8 cellular contexts compared by ENCODE assay signal in genomic region chr1:54249798-54250497, GRCh38. TPM values are rescaled to one million over a fixed set of nuclear protein-coding genes. Genes with fewer than 3 reads are reported as not detected.
DNase-seq lines count a peak whose midpoint lies in the region; ATAC-seq, FAIRE-seq and TF ChIP-seq lines count a peak whose summit lies in the region.

No MANE protein-coding gene starts in this region.

- H4K91ac ChIP-seq in H9 (ENCODE audit: insufficient read length, low read depth, low read length) = no peak overlapping the region

- H3K27ac ChIP-seq in H9 (ENCODE audit: insufficient read length, low read depth, low read length) (no peak overlapping the region), RWPE1 (peak overlapping the region; percentile 47), skeletal muscle tissue (ENCODE audit: low read depth, low read length) (peak overlapping the region; percentile 50)

- peaks cover 13 to 30% (median 20%) of the 10 kb centered on the region in 3 donors for H3K36me3 ChIP-seq in skeletal muscle tissue (ENCODE audit: control insufficient read depth in 3 of 3, insufficient read depth in 3 of 3, low read length in 3 of 3)

- WGBS in H9 (ENCODE audit: extremely low coverage, insufficient read length, low lambda C conversion rate) = no CpG with 5 or more reads among the region's 10 CpGs

- H3K9ac ChIP-seq in H9 (ENCODE audit: extremely low read depth, insufficient read length, low read length) (no peak overlapping the region), skeletal muscle tissue (ENCODE audit: low read depth in 1 of 3, low read length in 3 of 3) (no peak overlapping the region)

- H2BK12ac ChIP-seq in H9 (ENCODE audit: insufficient read length, low read depth, low read length) = no peak overlapping the region

- CTCF ChIA-PET in RWPE1 (lab: Yijun Ruan, JAX) = no interaction called here

- H3K4me1 ChIP-seq in H9 (ENCODE audit: insufficient read depth, low read length) (no peaks in the 10 kb centered on the region), skeletal muscle tissue (ENCODE audit: control insufficient read depth in 3 of 3, insufficient read depth in 3 of 3, low read length in 3 of 3) (peaks cover 6 to 43% (median 18%) of the 10 kb centered on the region in 3 donors)

- no peak overlapping the region for H2AK5ac ChIP-seq in H9 (ENCODE audit: insufficient read length, low read length)

- no peaks in the 10 kb centered on the region for H3K9me3 ChIP-seq in H9 (ENCODE audit: control insufficient read depth, low read depth, low read length)
- no peaks in the 10 kb centered on the region for H3K9me3 ChIP-seq in skeletal muscle tissue (ENCODE audit: control insufficient read depth in 3 of 3, low read length in 3 of 3)

- peaks cover 3% of the 10 kb centered on the region for H4K20me1 ChIP-seq in H9 (ENCODE audit: control insufficient read depth, insufficient read depth, insufficient read length)

- no peak overlapping the region for H3K4me3 ChIP-seq in skeletal muscle tissue (ENCODE audit: low read length in 3 of 3)

- H3K4me3 Mint-ChIP-seq in H9 = no peak overlapping the region

- H3K4me1 Mint-ChIP-seq in H9 = peaks cover 5 to 10% of the 10 kb centered on the region in 2 experiments; a peak in 2 of 4 replicates

- H3T11ph ChIP-seq in H9 (ENCODE audit: low read length) = no peak overlapping the region

- H3K27me3 ChIP-seq in H9 (ENCODE audit: insufficient read depth, low read length) (no peaks in the 10 kb centered on the region), skeletal muscle tissue (ENCODE audit: control insufficient read depth in 3 of 3, insufficient read depth in 3 of 3, low read length in 3 of 3) (no peaks in the 10 kb centered on the region)

- no peak overlapping the region for H2BK15ac ChIP-seq in H9 (ENCODE audit: low read depth, low read length)

- no peak overlapping the region for H2BK120ac ChIP-seq in H9 (ENCODE audit: low read depth, low read length, poor library complexity, severe bottlenecking)

- no peaks in the 10 kb centered on the region for H3K79me2 ChIP-seq in H9 (ENCODE audit: insufficient read depth, low read length)

- H3K56ac ChIP-seq in H9 (ENCODE audit: insufficient read length, low read depth, low read length) = no peak overlapping the region

- FAIRE-seq in D721Med (lab: Jason Lieb, UNC) = no peak

- ATAC-seq in activated naive CD4-positive, alpha-beta T cell treated with anti-CD3 and anti-CD28 coated beads, Interleukin-2, amount 50 U/mL, for 72 hours = no peak

- H3K14ac ChIP-seq in H9 (ENCODE audit: insufficient read depth, low read length) = no peak overlapping the region

- no peaks in the 10 kb centered on the region for H3K23me2 ChIP-seq in H9 (ENCODE audit: insufficient read length, low read depth, low read length, poor library complexity, severe bottlenecking)

- H3K23ac ChIP-seq in H9 (ENCODE audit: insufficient read length, low read depth, low read length) = no peak overlapping the region

- peaks cover 3 to 37% (median 20%) of the 10 kb centered on the region in 3 experiments; a peak in 6 of 7 replicates for H3K36me3 Mint-ChIP-seq in H9 (ENCODE audit: insufficient read depth in 1 of 3, low read depth in 3 of 3)
- H3K36me3 Mint-ChIP-seq in activated naive CD4-positive, alpha-beta T cell treated with anti-CD3 and anti-CD28 coated beads, Interleukin-2, amount 50 U/mL, for 72 hours = no peaks in the 10 kb centered on the region

- H3K4me2 ChIP-seq in H9 (ENCODE audit: insufficient read depth, insufficient read length, low read length) = no peak overlapping the region

- no peak overlapping the region for H4K5ac ChIP-seq in H9 (ENCODE audit: insufficient read length, low read depth, low read length)

- H3K79me1 ChIP-seq in H9 (ENCODE audit: insufficient read depth, low read depth, low read length, poor library complexity, severe bottlenecking) = no peaks in the 10 kb centered on the region

- DNase-seq in H9 = peak; percentile 57
- DNase-seq in RWPE1 (ENCODE audit: low spot score) = peak; percentile 38
- DNase-seq in glomerular endothelial cell (ENCODE audit: extremely low read depth, low read depth, low spot score) = peak; percentile 47
- DNase-seq in midbrain (lab: John Stamatoyannopoulos, UW) = no peak
- DNase-seq in D721Med (ENCODE audit: insufficient read length, low spot score) = no peak
- no peak for DNase-seq in activated naive CD4-positive, alpha-beta T cell treated with anti-CD3 and anti-CD28 coated beads, Interleukin-2, amount 50 U/mL, for 72 hours (ENCODE audit: low spot score in 2 of 2)
- DNase-seq in GDM1 (lab: John Stamatoyannopoulos, UW) = no peak

- POLR2A ChIA-PET in RWPE1 (lab: Yijun Ruan, JAX; ENCODE audit: low non-redundant PET) = no interaction called here

- no peaks in the 10 kb centered on the region for H3K27me3 Mint-ChIP-seq in H9 (ENCODE audit: low read depth)

- H4K8ac ChIP-seq in H9 (replicated peaks; ENCODE audit: insufficient read length, low read depth, low read length) = no peak overlapping the region

- H3K4ac ChIP-seq in H9 (ENCODE audit: low read depth, low read length) = no peak overlapping the region

- peak overlapping the region in 2 of 3 experiments; percentile 51 to 75; a peak in 4 of 7 replicates for H3K27ac Mint-ChIP-seq in H9
- H3K27ac Mint-ChIP-seq in activated naive CD4-positive, alpha-beta T cell treated with anti-CD3 and anti-CD28 coated beads, Interleukin-2, amount 50 U/mL, for 72 hours = no peak overlapping the region

- TF ChIP-seq CTCF in H9 (conservative IDR thresholded peaks at IDR 0.05) (no peak), RWPE1 (conservative IDR thresholded peaks at IDR 0.05; ENCODE audit: low read depth) (no peak), D721Med (IDR thresholded peaks at IDR 0.05; ENCODE audit: insufficient read depth, missing control alignments) (no peak)

- no peaks in the 10 kb centered on the region for H3K9me3 Mint-ChIP-seq in H9
- no peaks in the 10 kb centered on the region for H3K9me3 Mint-ChIP-seq in activated naive CD4-positive, alpha-beta T cell treated with anti-CD3 and anti-CD28 coated beads, Interleukin-2, amount 50 U/mL, for 72 hours

- no peak overlapping the region for H2BK5ac ChIP-seq in H9 (ENCODE audit: insufficient read length, low read length)

- no peak overlapping the region for H2BK20ac ChIP-seq in H9 (ENCODE audit: low read depth, low read length, poor library complexity, severe bottlenecking)

- no peak overlapping the region for H3K18ac ChIP-seq in H9 (ENCODE audit: insufficient read length, low read depth, low read length)

- H2AFZ ChIP-seq in H9 (ENCODE audit: low read length) = no peak overlapping the region

RNA-seq across cellular contexts. Expression of gene MRPL37, which starts 50.0 kb away (rescaled TPM):
- total RNA-seq in H9 (2021) = 123 and 125 TPM in 2 replicates
- total RNA-seq in glomerular endothelial cell = 83.9 and 95.2 TPM in 2 replicates
- total RNA-seq in skeletal muscle tissue = 32.9 TPM
- total RNA-seq in activated naive CD4-positive, alpha-beta T cell treated with anti-CD3 and anti-CD28 coated beads, Interleukin-2, amount 50 U/mL, for 72 hours = 100 to 1,000 TPM; 169 to 186 TPM

RNA-seq across cellular contexts. Expression of gene CYB5RL, which starts 50.1 kb away (rescaled TPM):
- 12.3 and 12.6 TPM in 2 replicates for total RNA-seq in H9 (2021)
- 3.3 and 4.7 TPM in 2 replicates for total RNA-seq in glomerular endothelial cell
- total RNA-seq in skeletal muscle tissue = 5.2 TPM
- total RNA-seq in activated naive CD4-positive, alpha-beta T cell treated with anti-CD3 and anti-CD28 coated beads, Interleukin-2, amount 50 U/mL, for 72 hours = 10 to 100 TPM; 11.7 to 12.1 TPM

Comparison
In these comparisons a context has a peak if more than half of its experiments do, and no peak if none do; other contexts are left out.
1. DNase-seq: peak in H9 (single experiment), RWPE1 (single experiment) and glomerular endothelial cell (single experiment); none in midbrain (single experiment), D721Med (single experiment), activated naive CD4-positive, alpha-beta T cell treated with anti-CD3 and anti-CD28 coated beads, Interleukin-2, amount 50 U/mL, for 72 hours (0 of 2) and GDM1 (single experiment).
2. H3K27ac Mint-ChIP-seq: peak in H9 (2 of 3); none in activated naive CD4-positive, alpha-beta T cell treated with anti-CD3 and anti-CD28 coated beads, Interleukin-2, amount 50 U/mL, for 72 hours (0 of 2).